In the genomic region with DNA sequence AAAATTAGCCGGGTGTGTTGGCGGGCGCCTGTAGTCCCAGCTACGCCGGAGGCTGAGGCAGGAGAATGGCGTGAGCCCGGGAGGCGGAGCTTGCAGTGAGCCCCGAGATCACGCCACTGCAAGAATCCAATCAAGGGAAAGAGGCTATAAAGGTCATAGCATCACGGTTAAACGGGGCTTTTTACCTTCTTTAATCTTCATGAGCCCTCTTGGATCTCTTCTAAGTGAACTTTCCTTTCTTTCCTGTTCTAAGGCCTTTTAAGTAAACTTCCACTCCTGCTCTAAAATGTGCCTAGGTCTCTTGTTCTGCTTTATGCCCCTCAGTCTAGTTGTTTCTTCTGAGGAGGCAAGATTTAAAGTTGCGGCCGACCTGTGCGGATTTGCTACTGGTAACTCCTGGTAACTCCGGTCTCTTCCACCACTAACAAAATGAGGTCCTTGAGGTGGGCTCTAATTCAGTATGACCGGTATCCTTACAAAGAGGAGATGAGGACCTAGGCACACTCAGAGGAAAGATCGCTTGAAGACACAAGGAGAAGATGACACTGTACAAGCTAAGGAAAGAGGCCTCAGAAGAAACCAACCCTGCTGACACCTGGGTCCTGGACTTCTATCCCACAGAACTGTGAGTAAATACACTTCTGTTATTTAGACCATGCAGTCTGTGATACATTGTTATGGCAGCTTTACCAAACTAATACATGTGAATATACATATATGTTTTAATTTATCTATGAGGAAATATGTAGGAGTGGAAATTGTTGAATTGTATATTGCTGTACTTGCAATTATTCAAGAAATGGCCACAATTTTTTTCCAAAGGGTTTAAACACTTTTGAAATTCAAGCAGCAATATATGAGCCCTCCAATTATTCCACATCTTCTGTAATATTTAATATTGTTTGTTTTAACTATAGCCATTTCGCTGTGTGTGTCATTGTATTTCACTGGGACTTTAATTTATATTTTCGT, we compare ENCODE assay signal across 1 cellular context.
A peak's percentile ranks its signal among the peaks of the same experiment; 100 is the strongest.
TF ChIP-seq lines count a peak whose summit lies in the region.

No MANE protein-coding gene starts in this region.

TF ChIP-seq in K562, 482 proteins besides CTCF, POLR2A, EP300 and RAD21 (continued from another document):
- TF ChIP-seq STAT5A (IDR thresholded peaks at IDR 0.05; ENCODE audit: borderline replicate concordance, low read length) (no peak), ETV5 (CRISPR knock-in tag; IDR thresholded peaks at IDR 0.05; ENCODE audit: low read depth) (no peak), SMARCB1 (IDR thresholded peaks at IDR 0.05; ENCODE audit: insufficient read length, low read depth) (no peak), ATF1 (CRISPR knock-in tag; IDR thresholded peaks at IDR 0.05) (no peak), ATF1 (tag; IDR thresholded peaks at IDR 0.05) (peak; percentile 84), ZNF444 (CRISPR knock-in tag; IDR thresholded peaks at IDR 0.05) (0 out of 2 replicates have a peak, but pooled peaks have one; percentile 37), CHD1 (IDR thresholded peaks at IDR 0.05; ENCODE audit: low read length) (peak; percentile 54), EP400 (IDR thresholded peaks at IDR 0.05) (peak; percentile 66), SLC30A9 (CRISPR knock-in tag; IDR thresholded peaks at IDR 0.05) (no peak)
- TF ChIP-seq, protein P1, sequence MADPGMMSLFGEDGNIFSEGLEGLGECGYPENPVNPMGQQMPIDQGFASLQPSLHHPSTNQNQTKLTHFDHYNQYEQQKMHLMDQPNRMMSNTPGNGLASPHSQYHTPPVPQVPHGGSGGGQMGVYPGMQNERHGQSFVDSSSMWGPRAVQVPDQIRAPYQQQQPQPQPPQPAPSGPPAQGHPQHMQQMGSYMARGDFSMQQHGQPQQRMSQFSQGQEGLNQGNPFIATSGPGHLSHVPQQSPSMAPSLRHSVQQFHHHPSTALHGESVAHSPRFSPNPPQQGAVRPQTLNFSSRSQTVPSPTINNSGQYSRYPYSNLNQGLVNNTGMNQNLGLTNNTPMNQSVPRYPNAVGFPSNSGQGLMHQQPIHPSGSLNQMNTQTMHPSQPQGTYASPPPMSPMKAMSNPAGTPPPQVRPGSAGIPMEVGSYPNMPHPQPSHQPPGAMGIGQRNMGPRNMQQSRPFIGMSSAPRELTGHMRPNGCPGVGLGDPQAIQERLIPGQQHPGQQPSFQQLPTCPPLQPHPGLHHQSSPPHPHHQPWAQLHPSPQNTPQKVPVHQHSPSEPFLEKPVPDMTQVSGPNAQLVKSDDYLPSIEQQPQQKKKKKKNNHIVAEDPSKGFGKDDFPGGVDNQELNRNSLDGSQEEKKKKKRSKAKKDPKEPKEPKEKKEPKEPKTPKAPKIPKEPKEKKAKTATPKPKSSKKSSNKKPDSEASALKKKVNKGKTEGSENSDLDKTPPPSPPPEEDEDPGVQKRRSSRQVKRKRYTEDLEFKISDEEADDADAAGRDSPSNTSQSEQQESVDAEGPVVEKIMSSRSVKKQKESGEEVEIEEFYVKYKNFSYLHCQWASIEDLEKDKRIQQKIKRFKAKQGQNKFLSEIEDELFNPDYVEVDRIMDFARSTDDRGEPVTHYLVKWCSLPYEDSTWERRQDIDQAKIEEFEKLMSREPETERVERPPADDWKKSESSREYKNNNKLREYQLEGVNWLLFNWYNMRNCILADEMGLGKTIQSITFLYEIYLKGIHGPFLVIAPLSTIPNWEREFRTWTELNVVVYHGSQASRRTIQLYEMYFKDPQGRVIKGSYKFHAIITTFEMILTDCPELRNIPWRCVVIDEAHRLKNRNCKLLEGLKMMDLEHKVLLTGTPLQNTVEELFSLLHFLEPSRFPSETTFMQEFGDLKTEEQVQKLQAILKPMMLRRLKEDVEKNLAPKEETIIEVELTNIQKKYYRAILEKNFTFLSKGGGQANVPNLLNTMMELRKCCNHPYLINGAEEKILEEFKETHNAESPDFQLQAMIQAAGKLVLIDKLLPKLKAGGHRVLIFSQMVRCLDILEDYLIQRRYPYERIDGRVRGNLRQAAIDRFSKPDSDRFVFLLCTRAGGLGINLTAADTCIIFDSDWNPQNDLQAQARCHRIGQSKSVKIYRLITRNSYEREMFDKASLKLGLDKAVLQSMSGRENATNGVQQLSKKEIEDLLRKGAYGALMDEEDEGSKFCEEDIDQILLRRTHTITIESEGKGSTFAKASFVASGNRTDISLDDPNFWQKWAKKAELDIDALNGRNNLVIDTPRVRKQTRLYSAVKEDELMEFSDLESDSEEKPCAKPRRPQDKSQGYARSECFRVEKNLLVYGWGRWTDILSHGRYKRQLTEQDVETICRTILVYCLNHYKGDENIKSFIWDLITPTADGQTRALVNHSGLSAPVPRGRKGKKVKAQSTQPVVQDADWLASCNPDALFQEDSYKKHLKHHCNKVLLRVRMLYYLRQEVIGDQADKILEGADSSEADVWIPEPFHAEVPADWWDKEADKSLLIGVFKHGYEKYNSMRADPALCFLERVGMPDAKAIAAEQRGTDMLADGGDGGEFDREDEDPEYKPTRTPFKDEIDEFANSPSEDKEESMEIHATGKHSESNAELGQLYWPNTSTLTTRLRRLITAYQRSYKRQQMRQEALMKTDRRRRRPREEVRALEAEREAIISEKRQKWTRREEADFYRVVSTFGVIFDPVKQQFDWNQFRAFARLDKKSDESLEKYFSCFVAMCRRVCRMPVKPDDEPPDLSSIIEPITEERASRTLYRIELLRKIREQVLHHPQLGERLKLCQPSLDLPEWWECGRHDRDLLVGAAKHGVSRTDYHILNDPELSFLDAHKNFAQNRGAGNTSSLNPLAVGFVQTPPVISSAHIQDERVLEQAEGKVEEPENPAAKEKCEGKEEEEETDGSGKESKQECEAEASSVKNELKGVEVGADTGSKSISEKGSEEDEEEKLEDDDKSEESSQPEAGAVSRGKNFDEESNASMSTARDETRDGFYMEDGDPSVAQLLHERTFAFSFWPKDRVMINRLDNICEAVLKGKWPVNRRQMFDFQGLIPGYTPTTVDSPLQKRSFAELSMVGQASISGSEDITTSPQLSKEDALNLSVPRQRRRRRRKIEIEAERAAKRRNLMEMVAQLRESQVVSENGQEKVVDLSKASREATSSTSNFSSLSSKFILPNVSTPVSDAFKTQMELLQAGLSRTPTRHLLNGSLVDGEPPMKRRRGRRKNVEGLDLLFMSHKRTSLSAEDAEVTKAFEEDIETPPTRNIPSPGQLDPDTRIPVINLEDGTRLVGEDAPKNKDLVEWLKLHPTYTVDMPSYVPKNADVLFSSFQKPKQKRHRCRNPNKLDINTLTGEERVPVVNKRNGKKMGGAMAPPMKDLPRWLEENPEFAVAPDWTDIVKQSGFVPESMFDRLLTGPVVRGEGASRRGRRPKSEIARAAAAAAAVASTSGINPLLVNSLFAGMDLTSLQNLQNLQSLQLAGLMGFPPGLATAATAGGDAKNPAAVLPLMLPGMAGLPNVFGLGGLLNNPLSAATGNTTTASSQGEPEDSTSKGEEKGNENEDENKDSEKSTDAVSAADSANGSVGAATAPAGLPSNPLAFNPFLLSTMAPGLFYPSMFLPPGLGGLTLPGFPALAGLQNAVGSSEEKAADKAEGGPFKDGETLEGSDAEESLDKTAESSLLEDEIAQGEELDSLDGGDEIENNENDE (IDR thresholded peaks at IDR 0.05; ENCODE audit: low read depth, low read length), result no peak
TF ChIP-seq in K562: peak in this region for 78.
